In the genomic region with DNA sequence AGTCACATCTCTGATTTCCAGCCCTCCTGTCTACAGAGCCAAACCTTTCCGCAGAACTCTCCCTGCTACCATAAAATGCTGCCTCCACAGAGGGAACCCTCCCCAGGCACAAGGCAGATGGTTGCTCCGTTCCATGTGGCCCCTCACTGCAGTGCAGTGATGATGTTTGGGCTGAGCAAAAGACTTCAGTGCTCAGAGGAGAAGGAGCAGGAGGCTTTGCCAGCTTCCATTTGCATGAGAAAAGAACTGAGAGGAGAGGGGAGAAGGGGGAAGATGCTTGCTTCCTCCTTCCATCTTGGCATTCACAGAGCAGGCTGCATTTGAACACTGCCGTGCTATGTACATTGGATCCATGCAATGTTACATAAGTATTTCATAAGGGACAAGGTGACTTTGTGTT, we compare ENCODE assay signal across 22 cellular contexts. TPM values are rescaled to one million over a fixed set of nuclear protein-coding genes. Genes with fewer than 3 reads are reported as not detected.
"Had no signal": no experiment of that assay in that cellular context is flagged by ENCODE, and none has a peak within 500 bp of the region (broad histone marks: within the 10 kb centered on the region; RNA-seq: fewer than 3 reads in every experiment).

No MANE protein-coding gene starts in this region.

- H3K27ac ChIP-seq: left ventricle myocardium inferior, ovary, right lobe of liver, tibial nerve, VCaP had no signal

- H3K27ac Mint-ChIP-seq: activated naive CD8-positive, alpha-beta T cell; activated T-cell treated with anti-CD3 and anti-CD28 coated beads, Interleukin-2, amount 50 U/mL, for 72 hours; stimulated activated naive CD8-positive, alpha-beta T cell treated with anti-CD3 and anti-CD28 coated beads, Interleukin-15, Interleukin-2, amounts not matched to agents 100 ng/mL and 50 ng/mL, for 24 hours had no signal

- H3K27me3 ChIP-seq: ovary, right lobe of liver, tibial nerve had no signal

- H3K36me3 ChIP-seq: left ventricle myocardium inferior, ovary, right lobe of liver, tibial nerve had no signal

- H3K9me3 ChIP-seq: left ventricle myocardium inferior, ovary, right lobe of liver, tibial nerve had no signal

- FAIRE-seq: small intestine had no signal

- H3K4me3 Mint-ChIP-seq: activated naive CD8-positive, alpha-beta T cell; activated T-cell treated with anti-CD3 and anti-CD28 coated beads, Interleukin-2, amount 50 U/mL, for 72 hours; stimulated activated naive CD8-positive, alpha-beta T cell treated with anti-CD3 and anti-CD28 coated beads, Interleukin-15, Interleukin-2, amounts not matched to agents 100 ng/mL and 50 ng/mL, for 24 hours had no signal

- H3K9me3 Mint-ChIP-seq: activated T-cell treated with anti-CD3 and anti-CD28 coated beads, Interleukin-2, amount 50 U/mL, for 72 hours; stimulated activated naive CD8-positive, alpha-beta T cell treated with anti-CD3 and anti-CD28 coated beads, Interleukin-15, Interleukin-2, amounts not matched to agents 100 ng/mL and 50 ng/mL, for 24 hours had no signal

- ATAC-seq: activated T-cell treated with anti-CD3 and anti-CD28 coated beads, Interleukin-2, amount 50 U/mL, for 72 hours; right lobe of liver had no signal

- H3K4me3 ChIP-seq: left ventricle myocardium inferior, ovary, right lobe of liver, tibial nerve had no signal

- DNase-seq: activated CD4-positive, alpha-beta T cell treated with anti-CD3 and anti-CD28 coated beads for 1 hour; activated gamma-delta T cell; activated T-cell treated with anti-CD3 and anti-CD28 coated beads, Interleukin-2, amount 50 U/mL, for 72 hours; amniotic stem cell; dermis blood vessel endothelial cell; effector memory CD4-positive, alpha-beta T cell; kidney glomerular epithelial cell; left ventricle myocardium inferior; mammary epithelial cell; ovary; right lobe of liver; small intestine; stimulated activated CD4-positive, alpha-beta T cell treated with anti-CD3 and anti-CD28 coated beads, Interleukin-15, amount 100 ng/mL, for 24 hours; stimulated activated CD4-positive, alpha-beta T cell treated with anti-CD3 and anti-CD28 coated beads, Interleukin-2, amount 100 ng/mL, for 48 hours had no signal

- H3K4me1 ChIP-seq: left ventricle myocardium inferior, right lobe of liver, tibial nerve had no signal

- H3K36me3 Mint-ChIP-seq: activated naive CD8-positive, alpha-beta T cell had no signal

RNA-seq across cellular contexts. Expression of a gene that starts 46.5 kb away (rescaled TPM):
- total RNA-seq: activated CD8-positive, alpha-beta memory T cell treated with anti-CD3 and anti-CD28 coated beads for 36 hours; activated T-cell treated with anti-CD3 and anti-CD28 coated beads, Interleukin-2, amount 50 U/mL, for 72 hours; dermis blood vessel endothelial cell; fibroblast of villous mesenchyme; pulmonary artery endothelial cell; T-helper 1 cell treated with Interleukin-12 subunit alpha and Interleukin-12 subunit beta and Interleukin-4 antibody, amounts not matched to agents 30 ng/mL and 1 ng/mL, for 36 hours had no signal
- polyA plus RNA-seq: mammary epithelial cell had no signal
